22 cellular contexts compared by ENCODE assay signal in the genomic region with DNA sequence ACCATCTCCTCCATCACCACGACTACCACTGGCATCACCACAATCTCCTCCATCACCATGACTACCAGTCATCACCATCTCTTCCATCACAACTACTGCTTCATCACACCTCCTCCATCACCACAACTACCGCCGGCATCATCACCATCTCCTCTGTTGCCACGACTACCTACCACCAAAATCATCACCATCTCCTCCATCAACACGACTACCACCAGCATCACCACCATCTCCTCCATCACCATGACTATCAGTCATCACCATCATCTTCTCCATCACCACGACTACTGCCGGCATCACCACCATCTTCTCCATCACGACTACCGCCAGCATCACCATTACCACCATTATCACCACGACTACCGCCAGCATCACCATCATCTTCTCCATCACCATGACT.
DNase-seq lines count a peak whose midpoint lies in the region; ATAC-seq, FAIRE-seq and TF ChIP-seq lines count a peak whose summit lies in the region.
"Had no signal": no experiment of that assay in that cellular context is flagged by ENCODE, and none has a peak within 500 bp of the region (broad histone marks: within the 10 kb centered on the region; RNA-seq: fewer than 3 reads in every experiment).

No MANE protein-coding gene starts in this region.

- in situ Hi-C loops in HepG2 (cut with HindIII; ENCODE audit: extremely low pct_ligation_motif_present, low pct_unique_long_range_greater_than_20kb), result no loop called here

- FAIRE-seq in HepG2 (lab: Jason Lieb, UNC) (no peak), H1 (lab: Jason Lieb, UNC) (no peak)
- FAIRE-seq: A204.1, G401.6, GM12892 had no signal

- H2BK20ac ChIP-seq in H1 (ENCODE audit: low read length) (no peak overlapping the region), H9 (ENCODE audit: low read depth, low read length, poor library complexity, severe bottlenecking) (no peak overlapping the region)

- H3K27me3 Mint-ChIP-seq in H9 (ENCODE audit: low read depth), result peaks cover 2% of the 10 kb centered on the region; the same call in 1 of the 2 replicates

- H4K8ac ChIP-seq in H1 (ENCODE audit: extremely low read depth, insufficient read depth, low read length) (no peak overlapping the region; the same call in 1 of the 2 replicates), H9 (replicated peaks; ENCODE audit: insufficient read length, low read depth, low read length) (no peak overlapping the region)

- no peak overlapping the region for H2BK12ac ChIP-seq in H1 (ENCODE audit: low read depth, low read length)
- no peak overlapping the region for H2BK12ac ChIP-seq in H9 (ENCODE audit: insufficient read length, low read depth, low read length)

- H3K27ac Mint-ChIP-seq in H9, result no peak overlapping the region
- H3K27ac Mint-ChIP-seq: B cell; CD4-positive, alpha-beta memory T cell; HFFc6 had no signal

- H2AFZ ChIP-seq in HepG2 (ENCODE audit: low read length) (no peak overlapping the region), H1 (ENCODE audit: low read length) (no peak overlapping the region), H9 (ENCODE audit: low read length) (no peak overlapping the region)

- H3K4me3 ChIP-seq in HepG2 (replicated peaks in 1 of 3; ENCODE audit: insufficient read depth in 1 of 3, low read depth in 2 of 3, low read length in 3 of 3), result no peak overlapping the region
- no peak overlapping the region for H3K4me3 ChIP-seq in right lobe of liver
- H3K4me3 ChIP-seq in H1 (ENCODE audit: extremely low read depth in 1 of 4, insufficient read depth in 2 of 4, low read depth in 3 of 4, low read length in 4 of 4), result no peak overlapping the region
- H3K4me3 ChIP-seq in sigmoid colon, result no peak overlapping the region
- H3K4me3 ChIP-seq: BLaER1 had no signal

- H4K20me1 ChIP-seq in HepG2 (ENCODE audit: insufficient read depth, low read length) (no peaks in the 10 kb centered on the region), H1 (replicated peaks in 1 of 2; ENCODE audit: control insufficient read depth in 1 of 2, insufficient read depth in 2 of 2, low read length in 2 of 2) (peaks cover 0 to 4% of the 10 kb centered on the region in 2 experiments), H9 (ENCODE audit: control insufficient read depth, insufficient read depth, insufficient read length) (no peaks in the 10 kb centered on the region)
- H4K20me1 ChIP-seq: BLaER1 had no signal

- no peak overlapping the region for H4K5ac ChIP-seq in H1 (ENCODE audit: insufficient read length, low read depth, low read length)
- no peak overlapping the region for H4K5ac ChIP-seq in H9 (ENCODE audit: insufficient read length, low read depth, low read length)

- peaks cover 0 to 2% of the 10 kb centered on the region in 2 experiments; a peak in 2 of 5 replicates for H3K9me3 Mint-ChIP-seq in H9

- POLR2A ChIA-PET in HepG2 (lab: Yijun Ruan, JAX), result no interaction called here
- POLR2A ChIA-PET in H1 (lab: Charles Lee; ENCODE audit: partially characterized antibody), result no interaction called here

- H2BK5ac ChIP-seq in H1 (ENCODE audit: low read depth, low read length) (no peak overlapping the region), H9 (ENCODE audit: insufficient read length, low read length) (no peak overlapping the region)

- peaks cover 0 to 5% of the 10 kb centered on the region in 2 experiments; a peak in 1 of 5 replicates for H3K27me3 ChIP-seq in HepG2 (ENCODE audit: control insufficient read depth in 1 of 2, insufficient read depth in 2 of 2, low read length in 2 of 2)
- no peaks in the 10 kb centered on the region for H3K27me3 ChIP-seq in right lobe of liver
- no peaks in the 10 kb centered on the region for H3K27me3 ChIP-seq in H1 (replicated peaks in 1 of 4; ENCODE audit: control insufficient read depth in 3 of 4, extremely low read depth in 1 of 4, insufficient read depth in 3 of 4, low read length in 3 of 4)
- H3K27me3 ChIP-seq in sigmoid colon, result peaks cover 0 to 3% (median 0%) of the 10 kb centered on the region in 3 donors
- no peaks in the 10 kb centered on the region for H3K27me3 ChIP-seq in H9 (ENCODE audit: insufficient read depth, low read length)
- H3K27me3 ChIP-seq: BLaER1 had no signal

- TF ChIP-seq EP300 in HepG2 (IDR thresholded peaks at IDR 0.05; ENCODE audit: low read depth in 2 of 2, low read length in 2 of 2) (no peak), HepG2 (CRISPR knock-in tag; IDR thresholded peaks at IDR 0.05; ENCODE audit: borderline replicate concordance) (no peak), H1 (IDR thresholded peaks at IDR 0.05; ENCODE audit: borderline replicate concordance in 1 of 2, low read depth in 2 of 2, low read length in 2 of 2) (no peak), sigmoid colon (IDR thresholded peaks at IDR 0.05) (no peak)

- H3K4me2 ChIP-seq in HepG2 (ENCODE audit: low read depth, low read length) (no peak overlapping the region), H1 (ENCODE audit: insufficient read depth in 1 of 2, low read depth in 2 of 2, low read length in 2 of 2) (no peak overlapping the region), H9 (ENCODE audit: insufficient read depth, insufficient read length, low read length) (no peak overlapping the region)
- H3K4me2 ChIP-seq: BLaER1 had no signal

- H3K23ac ChIP-seq in H1 (ENCODE audit: insufficient read length) (no peak overlapping the region), H9 (ENCODE audit: insufficient read length, low read depth, low read length) (no peak overlapping the region)

- intact Hi-C loops in HepG2 (cut with micrococcal nuclease; ENCODE audit: unreplicated experiment) (no loop called here), right lobe of liver (cut with DNase I) (no loop called here), sigmoid colon (cut with DNase I) (no loop called here)

- no peaks in the 10 kb centered on the region for H3K36me3 Mint-ChIP-seq in H9 (ENCODE audit: insufficient read depth in 1 of 3, low read depth in 3 of 3)
- H3K36me3 Mint-ChIP-seq: CD4-positive, alpha-beta memory T cell had no signal

- H2BK120ac ChIP-seq in H1 (replicated peaks; ENCODE audit: low read depth, low read length), result no peak overlapping the region
- no peak overlapping the region for H2BK120ac ChIP-seq in H9 (ENCODE audit: low read depth, low read length, poor library complexity, severe bottlenecking)

- H3K56ac ChIP-seq in H1 (replicated peaks; ENCODE audit: insufficient read length, low read depth, low read length) (no peak overlapping the region), H9 (ENCODE audit: insufficient read length, low read depth, low read length) (no peak overlapping the region)

- BruUV-seq in HepG2 (replicated peaks; lab: Mats Ljungman, UMichigan), result no TSS peak

- peaks cover 0 to 7% of the 10 kb centered on the region in 2 experiments; a peak in 2 of 4 replicates for H3K4me1 Mint-ChIP-seq in H9
- H3K4me1 Mint-ChIP-seq: B cell; CD4-positive, alpha-beta memory T cell had no signal

- no peaks in the 10 kb centered on the region for H3K79me1 ChIP-seq in H1 (ENCODE audit: low read depth, low read length)
- no peaks in the 10 kb centered on the region for H3K79me1 ChIP-seq in H9 (ENCODE audit: insufficient read depth, low read depth, low read length, poor library complexity, severe bottlenecking)

- H3K4me3 Mint-ChIP-seq in H9, result no peak overlapping the region
- H3K4me3 Mint-ChIP-seq: B cell; CD4-positive, alpha-beta memory T cell; HFFc6 had no signal

- no peak overlapping the region for H3K27ac ChIP-seq in HepG2 (ENCODE audit: extremely low read length, insufficient read depth, low read length)
- H3K27ac ChIP-seq in right lobe of liver, result no peak overlapping the region
- H3K27ac ChIP-seq in H1 (ENCODE audit: low read depth, low read length), result no peak overlapping the region
- no peak overlapping the region for H3K27ac ChIP-seq in sigmoid colon
- no peak overlapping the region for H3K27ac ChIP-seq in H9 (ENCODE audit: insufficient read length, low read depth, low read length)
- H3K27ac ChIP-seq: 22Rv1, BLaER1, C4-2B had no signal

- H4K91ac ChIP-seq in H1 (replicated peaks; ENCODE audit: insufficient read length, low read length) (no peak overlapping the region), H9 (ENCODE audit: insufficient read length, low read depth, low read length) (no peak overlapping the region)

- H3K14ac ChIP-seq in H1 (ENCODE audit: insufficient read length) (no peak overlapping the region), H9 (ENCODE audit: insufficient read depth, low read length) (no peak overlapping the region)

- H3K36me3 ChIP-seq in HepG2 (replicated peaks in 1 of 2; ENCODE audit: control insufficient read depth in 1 of 2, insufficient read depth in 2 of 2, low read length in 2 of 2) (no peaks in the 10 kb centered on the region), right lobe of liver (no peaks in the 10 kb centered on the region), H1 (ENCODE audit: control insufficient read depth in 2 of 4, insufficient read depth in 4 of 4, low read length in 3 of 4) (no peaks in the 10 kb centered on the region), sigmoid colon (no peaks in the 10 kb centered on the region)
- H3K36me3 ChIP-seq: BLaER1 had no signal

- CTCF ChIA-PET in HepG2 (lab: Yijun Ruan, JAX; ENCODE audit: low intra/inter-chr PET ratio, low total read pairs) (no interaction called here), H1 (lab: Charles Lee; ENCODE audit: partially characterized antibody) (no interaction called here)

- H3K18ac ChIP-seq in H1 (ENCODE audit: extremely low read depth, low read length) (no peak overlapping the region), H9 (ENCODE audit: insufficient read length, low read depth, low read length) (no peak overlapping the region)

- no peak for TF ChIP-seq RAD21 in HepG2 (CRISPR knock-in tag; IDR thresholded peaks at IDR 0.05)
- no peak for TF ChIP-seq RAD21 in H1 (IDR thresholded peaks at IDR 0.05 in 1 of 2, conservative IDR thresholded peaks at IDR 0.05 in 1 of 2; ENCODE audit: low read depth in 2 of 2, low read length in 2 of 2)

- no peak for TF ChIP-seq POLR2A in HepG2 (IDR thresholded peaks at IDR 0.05; ENCODE audit: insufficient read depth in 1 of 2, low read depth in 2 of 2, low read length in 2 of 2)
- TF ChIP-seq POLR2A in right lobe of liver (IDR thresholded peaks at IDR 0.05), result no peak
- TF ChIP-seq POLR2A in H1 (IDR thresholded peaks at IDR 0.05; ENCODE audit: control extremely low read depth in 1 of 2, low read depth in 2 of 2, low read length in 2 of 2), result no peak
- TF ChIP-seq POLR2A in sigmoid colon (IDR thresholded peaks at IDR 0.05), result no peak

- H3K9ac ChIP-seq in HepG2 (ENCODE audit: insufficient read depth, low read depth, low read length), result no peak overlapping the region
- H3K9ac ChIP-seq in H1 (replicated peaks in 1 of 4; ENCODE audit: extremely low read depth in 1 of 4, low read depth in 3 of 4, low read length in 3 of 4), result no peak overlapping the region
- H3K9ac ChIP-seq in H9 (ENCODE audit: extremely low read depth, insufficient read length, low read length), result no peak overlapping the region
- H3K9ac ChIP-seq: BLaER1 had no signal

- H2BK15ac ChIP-seq in H1 (ENCODE audit: low read length) (no peak overlapping the region), H9 (ENCODE audit: low read depth, low read length) (no peak overlapping the region)

- no peak overlapping the region for H3T11ph ChIP-seq in H9 (ENCODE audit: low read length)

- TF ChIP-seq CTCF in HepG2 (CRISPR knock-in tag; IDR thresholded peaks at IDR 0.05), result no peak
- no peak for TF ChIP-seq CTCF in right lobe of liver (IDR thresholded peaks at IDR 0.05)
- TF ChIP-seq CTCF in H1 (IDR thresholded peaks at IDR 0.05; ENCODE audit: control extremely low read depth in 1 of 3, insufficient read depth in 1 of 3, low read depth in 1 of 3, low read length in 3 of 3), result no peak
- TF ChIP-seq CTCF in sigmoid colon (IDR thresholded peaks at IDR 0.05), result no peak
- TF ChIP-seq CTCF in H9 (conservative IDR thresholded peaks at IDR 0.05), result no peak

- H3K9me3 ChIP-seq in HepG2 (ENCODE audit: low read length), result no peaks in the 10 kb centered on the region
- no peaks in the 10 kb centered on the region for H3K9me3 ChIP-seq in right lobe of liver
- H3K9me3 ChIP-seq in H1 (ENCODE audit: insufficient read depth in 2 of 2, low read depth in 1 of 2, low read length in 1 of 2), result no peaks in the 10 kb centered on the region
- H3K9me3 ChIP-seq in sigmoid colon, result peaks cover 0 to 12% (median 1%) of the 10 kb centered on the region in 4 donors
- H3K9me3 ChIP-seq in H9 (ENCODE audit: control insufficient read depth, low read depth, low read length), result no peaks in the 10 kb centered on the region

- H3K23me2 ChIP-seq in H1 (ENCODE audit: low read depth, low read length) (peaks cover 5% of the 10 kb centered on the region; the same call in 1 of the 2 replicates), H9 (ENCODE audit: insufficient read length, low read depth, low read length, poor library complexity, severe bottlenecking) (no peaks in the 10 kb centered on the region)

- H3K4me1 ChIP-seq in HepG2 (ENCODE audit: insufficient read depth, low read length) (no peaks in the 10 kb centered on the region), right lobe of liver (no peaks in the 10 kb centered on the region), H1 (replicated peaks in 1 of 4; ENCODE audit: control insufficient read depth in 3 of 4, insufficient read depth in 4 of 4, low read length in 3 of 4) (no peaks in the 10 kb centered on the region), sigmoid colon (no peaks in the 10 kb centered on the region), H9 (ENCODE audit: insufficient read depth, low read length) (no peaks in the 10 kb centered on the region)
- H3K4me1 ChIP-seq: BLaER1 had no signal

- DNase-seq in HepG2 (ENCODE audit: low spot score), result no peak
- DNase-seq in right lobe of liver, result no peak
- no peak for DNase-seq in H1 (ENCODE audit: low read depth in 1 of 2, low spot score in 2 of 2)
- peak; percentile 7 for DNase-seq in sigmoid colon
- DNase-seq in CD1c-positive myeloid dendritic cell (ENCODE audit: extremely low spot score), result no peak
- no peak for DNase-seq in H9
- DNase-seq: CD4-positive, alpha-beta memory T cell; COR-L47; DMS153; DND-41; GOT3; H7; HFFc6 had no signal

- H2AK5ac ChIP-seq in H1 (ENCODE audit: low read depth, low read length), result 0 out of 2 replicates have a peak overlapping the region, but pooled peaks have one; percentile 53
- no peak overlapping the region for H2AK5ac ChIP-seq in H9 (ENCODE audit: insufficient read length, low read length)

- no peak for ATAC-seq in HepG2
- no peak for ATAC-seq in right lobe of liver
- no peak for ATAC-seq in HG03521 (IDR thresholded peaks at IDR 0.05; ENCODE audit: unreplicated experiment)
- ATAC-seq: HCT116 had no signal

- 28% methylated on average over 11 of the region's 11 CpGs for WGBS in HepG2 (ENCODE audit: low lambda C conversion rate)
- 56% methylated on average over 10 of the region's 11 CpGs for WGBS in right lobe of liver (ENCODE audit: insufficient coverage, low coverage, low lambda C conversion rate, missing lambda C conversion rate)
- 81 to 100% methylated on average over 1 to 11 of the region's 11 CpGs for WGBS in H1 (ENCODE audit: extremely low coverage in 1 of 2, insufficient coverage in 1 of 2, insufficient read length in 1 of 2, insufficient replicate concordance in 2 of 2, low coverage in 1 of 2, low lambda C conversion rate in 2 of 2, missing lambda C conversion rate in 1 of 2), 2 experiments
- 77 to 87% methylated on average over 11 of the region's 11 CpGs for WGBS in sigmoid colon, 2 donors
- 100% methylated on average over 4 of the region's 11 CpGs for WGBS in H9 (ENCODE audit: extremely low coverage, insufficient read length, low lambda C conversion rate)

- H3K79me2 ChIP-seq in HepG2 (ENCODE audit: insufficient read depth, low read length) (no peaks in the 10 kb centered on the region), H1 (ENCODE audit: control insufficient read depth in 1 of 2, insufficient read depth in 2 of 2, low read length in 2 of 2) (no peaks in the 10 kb centered on the region), H9 (ENCODE audit: insufficient read depth, low read length) (no peaks in the 10 kb centered on the region)

- H3K4ac ChIP-seq in H1 (replicated peaks; ENCODE audit: insufficient read length, low read depth, low read length) (no peak overlapping the region), H9 (ENCODE audit: low read depth, low read length) (no peak overlapping the region)
